28 cellular contexts compared by ENCODE assay signal in genomic region chr22:29584975-29585374, GRCh38.
"Had no signal": no experiment of that assay in that cellular context is flagged by ENCODE, and none has a peak within 500 bp of the region (broad histone marks: within the 10 kb centered on the region; RNA-seq: fewer than 3 reads in every experiment).

No MANE protein-coding gene starts in this region.

- H3K27me3 ChIP-seq: brain microvascular endothelial cell, esophagus muscularis mucosa, foreskin keratinocyte had no signal

- H3K9me3 ChIP-seq: esophagus muscularis mucosa, gastrocnemius medialis had no signal

- H3K4me1 ChIP-seq: gastrocnemius medialis had no signal

- ATAC-seq: activated CD4-positive, CD25-positive, alpha-beta regulatory T cell treated with anti-CD3 and anti-CD28 coated beads, Interleukin-2, amount 50 U/mL, for 24 hours; activated CD8-positive, alpha-beta T cell treated with anti-CD3 and anti-CD28 coated beads for 36 hours; activated T-cell treated with anti-CD3 and anti-CD28 coated beads, Interleukin-2, amount 50 U/mL, for 4 hours; activated T-helper 17 cell treated with anti-CD3 and anti-CD28 coated beads, Interleukin-2, amount 50 U/mL, for 72 hours; effector memory CD8-positive, alpha-beta T cell; foreskin keratinocyte; gastrocnemius medialis; T-helper 17 cell had no signal

- DNase-seq: activated B cell treated with CpG ODN at 0.5 μM for 24 hours; activated CD4-positive, alpha-beta T cell treated with anti-CD3 and anti-CD28 coated beads for 48 hours; activated CD4-positive, alpha-beta T cell treated with anti-CD3 and anti-CD28 coated beads, Interleukin-2, amount 50 U/mL, for 1 hour; activated CD4-positive, alpha-beta T cell treated with anti-CD3 and anti-CD28 coated beads, Interleukin-2, amount 50 U/mL, for 48 hours; activated CD8-positive, alpha-beta memory T cell treated with anti-CD3 and anti-CD28 coated beads for 24 hours; activated CD8-positive, alpha-beta T cell treated with anti-CD3 and anti-CD28 coated beads for 36 hours; activated effector memory CD4-positive, alpha-beta T cell treated with Interleukin-2 at 50 U/mL for 16 hours; activated gamma-delta T cell treated with Interleukin-2 at 50 U/mL for 16 hours; activated naive CD4-positive, alpha-beta T cell treated with anti-CD3 and anti-CD28 coated beads, Interleukin-2, amount 50 U/mL, for 16 hours; activated naive CD4-positive, alpha-beta T cell treated with Interleukin-2 at 50 U/mL for 16 hours; activated T-cell treated with anti-CD3 and anti-CD28 coated beads, Interleukin-2, amount 50 U/mL, for 4 hours; amniotic stem cell; anterior cingulate cortex; brain microvascular endothelial cell; cortex of kidney; dermis blood vessel endothelial cell; effector CD4-positive, alpha-beta T cell; effector memory CD8-positive, alpha-beta T cell; erythroblast; foreskin keratinocyte; gastrocnemius medialis; T-helper 1 cell; T-helper 17 cell; T1000 had no signal

- H3K36me3 ChIP-seq: brain microvascular endothelial cell, esophagus muscularis mucosa, gastrocnemius medialis, WERI-Rb-1 had no signal

- H3K4me3 ChIP-seq: esophagus muscularis mucosa, gastrocnemius medialis had no signal

- H3K27ac ChIP-seq: brain microvascular endothelial cell, esophagus muscularis mucosa, foreskin keratinocyte, gastrocnemius medialis had no signal
